Comparison of ENCODE assay signal across 23 cellular contexts in genomic region chr1:78274814-78275213, GRCh38.
DNase-seq lines count a peak whose midpoint lies in the region; ATAC-seq and TF ChIP-seq lines count a peak whose summit lies in the region.
"Had no signal": no experiment of that assay in that cellular context is flagged by ENCODE, and none has a peak within 500 bp of the region (broad histone marks: within the 10 kb centered on the region; RNA-seq: fewer than 3 reads in every experiment).

No MANE protein-coding gene starts in this region.

- TF ChIP-seq CTCF in IMR-90 (conservative IDR thresholded peaks at IDR 0.05; ENCODE audit: low read depth, low read length) (no peak), astrocyte of the spinal cord (IDR thresholded peaks at IDR 0.05; ENCODE audit: low read depth, low read length) (no peak)

- H3K36me3 ChIP-seq in IMR-90 (ENCODE audit: control insufficient read depth, insufficient read depth, low read length): no peaks in the 10 kb centered on the region
- H3K36me3 ChIP-seq: gastrocnemius medialis, right atrium auricular region, transverse colon had no signal

- TF ChIP-seq POLR2A in IMR-90 (IDR thresholded peaks at IDR 0.05; ENCODE audit: low read depth, low read length): no peak

- peak; percentile 42 for ATAC-seq in IMR-90 (ENCODE audit: low read depth)
- no peak for ATAC-seq in GM21786 (IDR thresholded peaks at IDR 0.05; ENCODE audit: unreplicated experiment)
- ATAC-seq: CD8-positive, alpha-beta T cell; effector memory CD8-positive, alpha-beta T cell; gastrocnemius medialis; left ventricle myocardium superior; stimulated activated naive B cell treated with anti-CD40 and anti-IgM and Interleukin-4, amounts not matched to agents 10 μg/mL and 1 μg/mL and 100 μg/mL, for 72 hours had no signal

- H2AFZ ChIP-seq in IMR-90 (replicated peaks; ENCODE audit: low read length, poor library complexity): peak overlapping the region; percentile 69

- peak overlapping the region; percentile 14; the same call in 1 of the 2 replicates for H3K4me2 ChIP-seq in IMR-90 (ENCODE audit: low read depth, low read length)

- peak overlapping the region; percentile 28 to 91 for H4K8ac ChIP-seq in IMR-90 (ENCODE audit: low read depth in 2 of 2, low read length in 2 of 2)

- H4K91ac ChIP-seq in IMR-90 (ENCODE audit: insufficient read depth, low read depth, low read length): peak overlapping the region; percentile 83

- in situ Hi-C loops in IMR-90 (cut with MboI; ENCODE audit: low sequenced_read_pairs): no loop called here
- in situ Hi-C loops in astrocyte of the spinal cord (cut with HindIII; ENCODE audit: low sequenced_read_pairs): no loop called here

- whole genome bisulfite sequencing in IMR-90 (ENCODE audit: extremely low coverage in 2 of 2, insufficient read length in 1 of 2), 2 experiments: 14% methylated on average over 1 of the region's 3 CpGs; no CpG with 5 or more reads in 1 of the 2 experiments

- H3K23ac ChIP-seq in IMR-90 (ENCODE audit: low read depth, low read length): peak overlapping the region; percentile 88

- CTCF ChIA-PET in IMR-90 (lab: Yijun Ruan, JAX): interaction anchor here (0.7 to 1.7 kb wide), 2 partner anchors 34 to 315 kb away, joined by 4 read pairs; no protein-coding TSS in a partner anchor

- no peak overlapping the region for H3K9ac ChIP-seq in IMR-90 (ENCODE audit: low read depth, low read length)

- no peaks in the 10 kb centered on the region for H3K79me1 ChIP-seq in IMR-90 (ENCODE audit: low read depth in 1 of 2, low read length in 2 of 2)

- H2BK5ac ChIP-seq in IMR-90 (ENCODE audit: low read depth, low read length, poor library complexity, severe bottlenecking): peak overlapping the region; percentile 92

- H3K56ac ChIP-seq in IMR-90 (ENCODE audit: extremely low read depth, insufficient read depth, low read length): peak overlapping the region; percentile 42; the same call in 1 of the 2 replicates

- peaks cover 17% of the 10 kb centered on the region for H3K9me1 ChIP-seq in IMR-90 (ENCODE audit: insufficient read depth, low read length)

- H3K27me3 ChIP-seq in IMR-90 (ENCODE audit: control insufficient read depth, insufficient read depth, low read length): no peaks in the 10 kb centered on the region
- H3K27me3 ChIP-seq: gastrocnemius medialis, right atrium auricular region, transverse colon had no signal

- peak overlapping the region; percentile 92 for H3K14ac ChIP-seq in IMR-90 (replicated peaks; ENCODE audit: low read depth, low read length)

- H2BK120ac ChIP-seq in IMR-90 (ENCODE audit: low read depth, low read length): peak overlapping the region; percentile 97

- H3K27ac ChIP-seq in IMR-90 (ENCODE audit: insufficient read depth, low read length): peak overlapping the region; percentile 68
- H3K27ac ChIP-seq: gastrocnemius medialis, right atrium auricular region, transverse colon had no signal

- no TSS peak for BruUV-seq in IMR-90 (replicated peaks; lab: Mats Ljungman, UMichigan)

- peak overlapping the region; percentile 21 for H2AK9ac ChIP-seq in IMR-90 (replicated peaks; ENCODE audit: low read depth, low read length, poor library complexity)

- H4K5ac ChIP-seq in IMR-90 (ENCODE audit: low read depth, low read length): peak overlapping the region; percentile 61; the same call in 1 of the 2 replicates

- H3K18ac ChIP-seq in IMR-90 (ENCODE audit: low read depth, low read length): peak overlapping the region; percentile 84; the same call in 1 of the 2 replicates

- DNase-seq in AG08395 (ENCODE audit: low spot score): peak; percentile 67
- DNase-seq in IMR-90: peak; percentile 91
- DNase-seq in astrocyte of the spinal cord (ENCODE audit: low read depth, low spot score): peak; percentile 84
- peak; percentile 81 for DNase-seq in glomerular visceral epithelial cell (ENCODE audit: extremely low spot score)
- no peak for DNase-seq in SK-N-DZ (ENCODE audit: low spot score)
- no peak for DNase-seq in kidney glomerular epithelial cell (lab: John Stamatoyannopoulos, UW)
- DNase-seq in HK-2 (ENCODE audit: unreplicated experiment): no peak
- DNase-seq: activated CD4-positive, alpha-beta memory T cell treated with anti-CD3 and anti-CD28 coated beads for 36 hours; activated naive CD4-positive, alpha-beta T cell treated with anti-CD3 and anti-CD28 coated beads, Interleukin-2, amount 50 U/mL, for 16 hours; CD8-positive, alpha-beta T cell; central memory CD4-positive, alpha-beta T cell; effector memory CD8-positive, alpha-beta T cell; gastrocnemius medialis; H9; KBM-7; left ventricle myocardium superior; NCI-H1048; NCI-H2107; NCI-H524; stimulated activated naive B cell treated with anti-CD40 and anti-IgM and Interleukin-4, amounts not matched to agents 10 μg/mL and 1 μg/mL and 100 μg/mL, for 72 hours; transverse colon had no signal

- peaks cover 23% of the 10 kb centered on the region; the same call in 1 of the 2 replicates for H3K4me1 ChIP-seq in IMR-90 (ENCODE audit: control insufficient read depth, insufficient read depth, low read length)
- H3K4me1 ChIP-seq: gastrocnemius medialis, right atrium auricular region, transverse colon had no signal

- H3K9me3 ChIP-seq in IMR-90 (ENCODE audit: control insufficient read depth, insufficient read depth, low read length): no peaks in the 10 kb centered on the region
- H3K9me3 ChIP-seq: gastrocnemius medialis, right atrium auricular region, transverse colon had no signal

- dilution Hi-C loops in IMR-90 (cut with HindIII; ENCODE audit: low sequenced_read_pairs, unreplicated experiment): no loop called here

- H2BK15ac ChIP-seq in IMR-90 (ENCODE audit: low read depth, low read length): peak overlapping the region; percentile 73; the same call in 1 of the 3 replicates

- TF ChIP-seq RAD21 in IMR-90 (IDR thresholded peaks at IDR 0.05; ENCODE audit: low read length): no peak

- H2BK20ac ChIP-seq in IMR-90 (ENCODE audit: low read depth, low read length): peak overlapping the region; percentile 96

- intact Hi-C loops in IMR-90 (cut with micrococcal nuclease): loop anchor here (2.0 to 10.0 kb wide), 2 partner anchors 60 to 130 kb away; no protein-coding TSS in a partner anchor

- H3K4ac ChIP-seq in IMR-90 (ENCODE audit: low read depth, low read length): peak overlapping the region; percentile 93

- H3K4me3 ChIP-seq in IMR-90 (ENCODE audit: insufficient read depth, low read depth, low read length) (no peak overlapping the region), astrocyte of the spinal cord (ENCODE audit: low read depth, low read length) (no peak overlapping the region)
- H3K4me3 ChIP-seq: gastrocnemius medialis, right atrium auricular region, transverse colon had no signal

- H2AK5ac ChIP-seq in IMR-90 (ENCODE audit: low read depth, low read length): peak overlapping the region; percentile 55; the same call in 1 of the 2 replicates

- no peaks in the 10 kb centered on the region for H4K20me1 ChIP-seq in IMR-90 (ENCODE audit: insufficient read depth, low read length)

- POLR2A ChIA-PET in IMR-90 (lab: Charles Lee; ENCODE audit: unreplicated experiment): no interaction called here

TF ChIP-seq in IMR-90, 13 proteins besides CTCF, POLR2A, EP300 and RAD21:
- peak; percentile 25 for TF ChIP-seq RCOR1 (IDR thresholded peaks at IDR 0.05; ENCODE audit: insufficient replicate concordance, low read length)
- TF ChIP-seq SMC3 (IDR thresholded peaks at IDR 0.05; ENCODE audit: low read depth, low read length): no peak
- no peak for TF ChIP-seq FOS (IDR thresholded peaks at IDR 0.05; ENCODE audit: low read depth, low read length)
- TF ChIP-seq MXI1 (IDR thresholded peaks at IDR 0.05; ENCODE audit: borderline replicate concordance, low read depth, low read length): no peak
- TF ChIP-seq BHLHE40 (IDR thresholded peaks at IDR 0.05; ENCODE audit: low read depth, low read length): peak; percentile 85
- TF ChIP-seq MAFK (IDR thresholded peaks at IDR 0.05; ENCODE audit: low read depth, low read length): no peak
- TF ChIP-seq RFX5 (IDR thresholded peaks at IDR 0.05; ENCODE audit: low read depth, low read length): no peak
- TF ChIP-seq CEBPB (IDR thresholded peaks at IDR 0.05; ENCODE audit: low read depth, low read length): no peak
- no peak for TF ChIP-seq CHD1 (IDR thresholded peaks at IDR 0.05; ENCODE audit: low read depth, low read length)
- no peak for TF ChIP-seq MAZ (IDR thresholded peaks at IDR 0.05; ENCODE audit: borderline replicate concordance, low read depth, low read length)
- no peak for TF ChIP-seq USF2 (IDR thresholded peaks at IDR 0.05; ENCODE audit: low read depth, low read length)
- TF ChIP-seq ELK1 (IDR thresholded peaks at IDR 0.05; ENCODE audit: borderline replicate concordance, low read depth, low read length): no peak
- no peak for TF ChIP-seq NFE2L2 (IDR thresholded peaks at IDR 0.05; ENCODE audit: low read depth, low read length)

Comparison
In these comparisons a context has a peak if more than half of its experiments do, and no peak if none do; other contexts are left out.
1. DNase-seq: peak in AG08395 (single experiment), IMR-90 (single experiment), astrocyte of the spinal cord (single experiment) and glomerular visceral epithelial cell (single experiment); none in SK-N-DZ (single experiment), kidney glomerular epithelial cell (single experiment) and HK-2 (single experiment).